Comparison of ENCODE assay signal across 8 cellular contexts in genomic region chr12:12563529-12563928, GRCh38. TPM values are rescaled to one million over a fixed set of nuclear protein-coding genes. Genes with fewer than 3 reads are reported as not detected.
DNase-seq lines count a peak whose midpoint lies in the region; ATAC-seq and TF ChIP-seq lines count a peak whose summit lies in the region.

No MANE protein-coding gene starts in this region.

- peaks cover 19% of the 10 kb centered on the region for H3K79me2 ChIP-seq in mammary epithelial cell (ENCODE audit: insufficient read depth, low read length)

- no TSS peak for BruUV-seq in A673 (replicated peaks; lab: Mats Ljungman, UMichigan)
- BruUV-seq in mammary epithelial cell (replicated peaks; lab: Mats Ljungman, UMichigan), result no TSS peak

- H3K4me2 ChIP-seq in mammary epithelial cell (ENCODE audit: insufficient read depth, low read depth, low read length), result peak overlapping the region; percentile 73

- no peak for ATAC-seq in HG03108 (IDR thresholded peaks at IDR 0.05; ENCODE audit: unreplicated experiment)
- ATAC-seq in HG03571 (IDR thresholded peaks at IDR 0.05; ENCODE audit: unreplicated experiment), result no peak

- DNase-seq in A673 (ENCODE audit: low spot score) (peak; percentile 17), HEK293T (ENCODE audit: extremely low spot score) (no peak), mammary epithelial cell (peak; percentile 25), mesothelial cell of epicardium (ENCODE audit: low spot score in 2 of 2, unreplicated experiment in 2 of 2) (no peak), NCI-H524 treated with DMSO at 0.1 percent for 48 hours (lab: John Stamatoyannopoulos, UW) (no peak), GM19240 (ENCODE audit: insufficient read length, low spot score) (no peak)

- H3K36me3 ChIP-seq in A673 (ENCODE audit: insufficient read depth, low read length, poor library complexity, severe bottlenecking) (no peaks in the 10 kb centered on the region), mammary epithelial cell (ENCODE audit: insufficient read depth, low read length) (no peaks in the 10 kb centered on the region)

- H3K4me1 Mint-ChIP-seq in mesothelial cell of epicardium, result peaks cover 29% of the 10 kb centered on the region

- H3K4me3 ChIP-seq in A673 (ENCODE audit: low read depth, low read length, poor library complexity, severe bottlenecking) (peak overlapping the region; percentile 86), mammary epithelial cell (replicated peaks in 1 of 3; ENCODE audit: insufficient read depth in 1 of 3, low read depth in 2 of 3, low read length in 3 of 3) (peak overlapping the region in 1 of 3 experiments; percentile 45)

- CTCF ChIA-PET in A673 (lab: Charles Lee) (interaction anchor here (0.6 to 1.5 kb wide), 2 partner anchors 187 to 279 kb away, joined by 3 to 5 read pairs; no protein-coding TSS in a partner anchor), HEK293T (lab: Yijun Ruan, JAX) (interaction anchor here (0.7 to 1.8 kb wide), 7 partner anchors 9 to 196 kb away, joined by 3 to 6 read pairs (median 4); no protein-coding TSS in a partner anchor), mammary epithelial cell (lab: Charles Lee; ENCODE audit: low non-redundant PET) (interaction anchor here (0.7 kb wide), 1 partner anchor 48 kb away, joined by 8 read pairs; the partner anchor contains the start of gene CREBL2)

- peak overlapping the region; percentile 76 for H3K4me3 Mint-ChIP-seq in mesothelial cell of epicardium

- H3K27me3 ChIP-seq in A673 (replicated peaks; ENCODE audit: insufficient read depth, low read depth, low read length, poor library complexity) (no peaks in the 10 kb centered on the region), mammary epithelial cell (ENCODE audit: insufficient read depth, low read length) (no peaks in the 10 kb centered on the region)

- H3K4me1 ChIP-seq in A673 (ENCODE audit: insufficient read depth, low read length, poor library complexity, severe bottlenecking) (no peaks in the 10 kb centered on the region), mammary epithelial cell (ENCODE audit: insufficient read depth, low read length) (peaks cover 20% of the 10 kb centered on the region)

- in situ Hi-C loops in mammary epithelial cell (cut with MboI; ENCODE audit: low sequenced_read_pairs in 2 of 2), result loop anchor here (25.0 kb wide), 1 partner anchor 176 kb away; no protein-coding TSS in a partner anchor

- H3K9me3 ChIP-seq in A673 (ENCODE audit: low read depth, low read length, poor library complexity, severe bottlenecking), result no peaks in the 10 kb centered on the region
- no peaks in the 10 kb centered on the region for H3K9me3 ChIP-seq in mammary epithelial cell (replicated peaks; ENCODE audit: insufficient read depth, low read length)

- POLR2A ChIA-PET in A673 (lab: Charles Lee; ENCODE audit: low non-redundant PET), result interaction anchor here (0.7 kb wide), 1 partner anchor 155 kb away, joined by 3 read pairs; no protein-coding TSS in a partner anchor
- POLR2A ChIA-PET in HEK293T (lab: Yijun Ruan, JAX), result interaction anchor here (0.6 to 1.7 kb wide), 7 partner anchors 15 to 206 kb away, joined by 3 to 4 read pairs (median 3); partner anchors contain the start of genes BORCS5 and CREBL2

- WGBS in mammary epithelial cell (ENCODE audit: low coverage, missing lambda C conversion rate), result 28% methylated on average over 8 of the region's 8 CpGs

- H3K27ac ChIP-seq in A673 (ENCODE audit: low read depth, low read length, poor library complexity, severe bottlenecking) (peak overlapping the region; percentile 86), mammary epithelial cell (ENCODE audit: insufficient read depth, low read depth, low read length) (peak overlapping the region; percentile 73)

- H2AFZ ChIP-seq in mammary epithelial cell (ENCODE audit: low read depth, low read length), result peak overlapping the region; percentile 18

- H3K9me3 Mint-ChIP-seq in mesothelial cell of epicardium, result peaks cover 10% of the 10 kb centered on the region

- H3K9ac ChIP-seq in mammary epithelial cell (ENCODE audit: insufficient read depth, low read length), result peak overlapping the region; percentile 70

- peaks cover 3% of the 10 kb centered on the region for H3K36me3 Mint-ChIP-seq in mesothelial cell of epicardium

- dilution Hi-C loops in mammary epithelial cell (cut with HindIII; ENCODE audit: low sequenced_read_pairs), result no loop called here

- no peaks in the 10 kb centered on the region for H3K27me3 Mint-ChIP-seq in mesothelial cell of epicardium (ENCODE audit: low read depth)

- H4K20me1 ChIP-seq in mammary epithelial cell (ENCODE audit: insufficient read depth, low read length), result no peaks in the 10 kb centered on the region

- peak overlapping the region; percentile 97 for H3K27ac Mint-ChIP-seq in mesothelial cell of epicardium

- intact Hi-C loops in A673 (cut with micrococcal nuclease; ENCODE audit: unreplicated experiment), result no loop called here
- intact Hi-C loops in mammary epithelial cell (cut with micrococcal nuclease), result loop anchor here (1.0 to 5.0 kb wide), 4 partner anchors 52 to 481 kb away; no protein-coding TSS in a partner anchor

- no peak for TF ChIP-seq CTCF in A673 (conservative IDR thresholded peaks at IDR 0.05; ENCODE audit: low read depth, low read length)
- TF ChIP-seq CTCF in mammary epithelial cell (conservative IDR thresholded peaks at IDR 0.05 in 1 of 2, IDR thresholded peaks at IDR 0.05 in 1 of 2; ENCODE audit: extremely low read depth in 1 of 2, insufficient read depth in 1 of 2, low read depth in 1 of 2, low read length in 2 of 2), result no peak
- TF ChIP-seq CTCF in mesothelial cell of epicardium (IDR thresholded peaks at IDR 0.05; ENCODE audit: unreplicated experiment), result no peak

TF ChIP-seq in HEK293T, 16 proteins besides CTCF, POLR2A, EP300 and RAD21:
- TF ChIP-seq FOXM1 (IDR thresholded peaks at IDR 0.05; ENCODE audit: borderline replicate concordance), result no peak
- TF ChIP-seq SP1 (IDR thresholded peaks at IDR 0.05), result no peak
- TF ChIP-seq FOXK2 (IDR thresholded peaks at IDR 0.05), result no peak
- TF ChIP-seq, protein P1, sequence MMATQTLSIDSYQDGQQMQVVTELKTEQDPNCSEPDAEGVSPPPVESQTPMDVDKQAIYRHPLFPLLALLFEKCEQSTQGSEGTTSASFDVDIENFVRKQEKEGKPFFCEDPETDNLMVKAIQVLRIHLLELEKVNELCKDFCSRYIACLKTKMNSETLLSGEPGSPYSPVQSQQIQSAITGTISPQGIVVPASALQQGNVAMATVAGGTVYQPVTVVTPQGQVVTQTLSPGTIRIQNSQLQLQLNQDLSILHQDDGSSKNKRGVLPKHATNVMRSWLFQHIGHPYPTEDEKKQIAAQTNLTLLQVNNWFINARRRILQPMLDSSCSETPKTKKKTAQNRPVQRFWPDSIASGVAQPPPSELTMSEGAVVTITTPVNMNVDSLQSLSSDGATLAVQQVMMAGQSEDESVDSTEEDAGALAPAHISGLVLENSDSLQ (IDR thresholded peaks at IDR 0.05), result peak; percentile 51; the same call in 1 of the 2 replicates

RNA-seq across cellular contexts. Expression of gene DUSP16, which starts 0.9 kb away (rescaled TPM):
- total RNA-seq in A673 (2021) (10.6 TPM in 2 replicates), mammary epithelial cell (10 to 100 TPM; 11.2 to 16.4 TPM), mesothelial cell of epicardium (31.4 to 31.9 TPM (median 31.5 TPM) in 3 replicates)
- polyA plus RNA-seq in mammary epithelial cell, result 4.3 TPM
- polyA minus RNA-seq in mammary epithelial cell, result 9.0 TPM

RNA-seq across cellular contexts. Expression of gene CREBL2, which starts 48.1 kb away (rescaled TPM):
- total RNA-seq in A673 (2021) (15.4 and 17.8 TPM in 2 replicates), mammary epithelial cell (10 to 100 TPM; 18.1 to 40.2 TPM), mesothelial cell of epicardium (7.9 to 8.5 TPM (median 8.0 TPM) in 3 replicates)
- polyA plus RNA-seq in mammary epithelial cell, result 9.1 TPM
- polyA minus RNA-seq in mammary epithelial cell, result 7.5 TPM

Comparison
In these comparisons a context has a peak if more than half of its experiments do, and no peak if none do; other contexts are left out.
1. DNase-seq: peak in A673 (single experiment) and mammary epithelial cell (single experiment); none in HEK293T (single experiment), mesothelial cell of epicardium (0 of 2), NCI-H524 treated with DMSO at 0.1 percent for 48 hours (single experiment) and GM19240 (single experiment).